In genomic region chr16:16183562-16183961, GRCh38 we compare ENCODE assay signal across 16 cellular contexts. TPM values are rescaled to one million over a fixed set of nuclear protein-coding genes. Genes with fewer than 3 reads are reported as not detected.
DNase-seq lines count a peak whose midpoint lies in the region; ATAC-seq, FAIRE-seq and TF ChIP-seq lines count a peak whose summit lies in the region.
"Had no signal": no experiment of that assay in that cellular context is flagged by ENCODE, and none has a peak within 500 bp of the region (broad histone marks: within the 10 kb centered on the region; RNA-seq: fewer than 3 reads in every experiment).

No MANE protein-coding gene starts in this region.

- H3K18ac ChIP-seq in H9 (ENCODE audit: insufficient read length, low read depth, low read length): no peak overlapping the region

- H3K27ac Mint-ChIP-seq in H9: peak overlapping the region in 2 of 3 experiments; percentile 17 to 21; a peak in 2 of 7 replicates
- H3K27ac Mint-ChIP-seq: stimulated activated naive CD8-positive, alpha-beta T cell treated with anti-CD3 and anti-CD28 coated beads, Interleukin-15, Interleukin-2, amounts not matched to agents 100 ng/mL and 50 ng/mL, for 24 hours had no signal

- H3K27ac ChIP-seq in H9 (ENCODE audit: insufficient read length, low read depth, low read length) (no peak overlapping the region), keratinocyte (ENCODE audit: control insufficient read depth, insufficient read depth, low read length) (no peak overlapping the region)

- no peak overlapping the region for H3K9ac ChIP-seq in H9 (ENCODE audit: extremely low read depth, insufficient read length, low read length)
- no peak overlapping the region for H3K9ac ChIP-seq in keratinocyte (ENCODE audit: control insufficient read depth, extremely low read depth, insufficient read depth, low read length)

- H2BK20ac ChIP-seq in H9 (ENCODE audit: low read depth, low read length, poor library complexity, severe bottlenecking): no peak overlapping the region

- no peak for FAIRE-seq in keratinocyte (lab: Jason Lieb, UNC)

- H3K4me3 ChIP-seq in BJ (ENCODE audit: low read depth, low read length) (no peak overlapping the region), WI38 (ENCODE audit: low read depth, low read length) (no peak overlapping the region), keratinocyte (ENCODE audit: control insufficient read depth in 2 of 3, extremely low read depth in 1 of 3, insufficient read depth in 2 of 3, low read depth in 1 of 3, low read length in 3 of 3) (no peak overlapping the region)

- H3K4me1 ChIP-seq in H9 (ENCODE audit: insufficient read depth, low read length) (no peaks in the 10 kb centered on the region), keratinocyte (ENCODE audit: control insufficient read depth, extremely low read depth, insufficient read depth, low read length) (no peaks in the 10 kb centered on the region)

- H2BK5ac ChIP-seq in H9 (ENCODE audit: insufficient read length, low read length): no peak overlapping the region

- dilution Hi-C loops in keratinocyte (cut with MboI; ENCODE audit: extremely low pct_ligation_motif_present, low sequenced_read_pairs): no loop called here

- no peaks in the 10 kb centered on the region for H3K36me3 ChIP-seq in BJ (ENCODE audit: control insufficient read depth, insufficient read depth, low read length)
- no peaks in the 10 kb centered on the region for H3K36me3 ChIP-seq in keratinocyte (ENCODE audit: control insufficient read depth in 2 of 2, extremely low read depth in 1 of 2, insufficient read depth in 2 of 2, low read length in 2 of 2)

- H3K79me2 ChIP-seq in H9 (ENCODE audit: insufficient read depth, low read length) (no peaks in the 10 kb centered on the region), keratinocyte (ENCODE audit: control insufficient read depth, insufficient read depth, low read length) (no peaks in the 10 kb centered on the region)

- H2BK12ac ChIP-seq in H9 (ENCODE audit: insufficient read length, low read depth, low read length): no peak overlapping the region

- no peak overlapping the region for H3K23ac ChIP-seq in H9 (ENCODE audit: insufficient read length, low read depth, low read length)

- H4K91ac ChIP-seq in H9 (ENCODE audit: insufficient read length, low read depth, low read length): no peak overlapping the region

- no peaks in the 10 kb centered on the region for H3K79me1 ChIP-seq in H9 (ENCODE audit: insufficient read depth, low read depth, low read length, poor library complexity, severe bottlenecking)

- H3K36me3 Mint-ChIP-seq in H9 (ENCODE audit: insufficient read depth in 1 of 3, low read depth in 3 of 3): no peaks in the 10 kb centered on the region

- peaks cover 4 to 5% of the 10 kb centered on the region in 2 experiments for H3K4me1 Mint-ChIP-seq in H9

- no CpG with 5 or more reads among the region's 8 CpGs for WGBS in H9 (ENCODE audit: extremely low coverage, insufficient read length, low lambda C conversion rate)

- H3K9me1 ChIP-seq in keratinocyte (ENCODE audit: control insufficient read depth, extremely low read depth, insufficient read depth, low read length): no peaks in the 10 kb centered on the region

- H3K56ac ChIP-seq in H9 (ENCODE audit: insufficient read length, low read depth, low read length): no peak overlapping the region

- TF ChIP-seq CTCF in BJ (IDR thresholded peaks at IDR 0.05; ENCODE audit: insufficient read depth, low read depth, low read length): 0 out of 2 replicates have a peak, but pooled peaks have one; percentile 18
- peak; percentile 59 for TF ChIP-seq CTCF in H9 (conservative IDR thresholded peaks at IDR 0.05)
- TF ChIP-seq CTCF in WI38 (IDR thresholded peaks at IDR 0.05; ENCODE audit: low read depth, low read length): peak; percentile 13; the same call in 1 of the 2 replicates
- peak in 2 of 3 experiments; percentile 24 to 26 for TF ChIP-seq CTCF in keratinocyte (optimal IDR thresholded peaks at IDR 0.05 in 1 of 3, IDR thresholded peaks at IDR 0.05 in 1 of 3, conservative IDR thresholded peaks at IDR 0.05 in 1 of 3; ENCODE audit: extremely low read depth in 1 of 3, insufficient read depth in 2 of 3, low read length in 3 of 3)

- H3K27me3 Mint-ChIP-seq in H9 (ENCODE audit: low read depth): peaks cover 2% of the 10 kb centered on the region; the same call in 1 of the 2 replicates

- no peak overlapping the region for H3K4ac ChIP-seq in H9 (ENCODE audit: low read depth, low read length)

- no peak overlapping the region for H2AK5ac ChIP-seq in H9 (ENCODE audit: insufficient read length, low read length)

- ATAC-seq in GM19035 (IDR thresholded peaks at IDR 0.05; ENCODE audit: unreplicated experiment) (no peak), GM21447 (IDR thresholded peaks at IDR 0.05; ENCODE audit: unreplicated experiment) (no peak)

- H4K20me1 ChIP-seq in H9 (ENCODE audit: control insufficient read depth, insufficient read depth, insufficient read length) (no peaks in the 10 kb centered on the region), keratinocyte (ENCODE audit: control insufficient read depth, extremely low read depth, insufficient read depth, low read length) (no peaks in the 10 kb centered on the region)

- no peak overlapping the region for H2BK15ac ChIP-seq in H9 (ENCODE audit: low read depth, low read length)

- H3K14ac ChIP-seq in H9 (ENCODE audit: insufficient read depth, low read length): no peak overlapping the region

- H3K23me2 ChIP-seq in H9 (ENCODE audit: insufficient read length, low read depth, low read length, poor library complexity, severe bottlenecking): no peaks in the 10 kb centered on the region

- H2AFZ ChIP-seq in H9 (ENCODE audit: low read length) (no peak overlapping the region), keratinocyte (ENCODE audit: control insufficient read depth, low read length) (no peak overlapping the region)

- CTCF ChIA-PET in BJ (lab: Yijun Ruan, JAX): no interaction called here

- no peak overlapping the region for H3T11ph ChIP-seq in H9 (ENCODE audit: low read length)

- H3K9me3 Mint-ChIP-seq in H9: peaks cover 9 to 10% of the 10 kb centered on the region in 2 experiments; a peak in 4 of 5 replicates
- H3K9me3 Mint-ChIP-seq: stimulated activated naive CD8-positive, alpha-beta T cell treated with anti-CD3 and anti-CD28 coated beads, Interleukin-15, Interleukin-2, amounts not matched to agents 100 ng/mL and 50 ng/mL, for 24 hours had no signal

- no peak overlapping the region for H4K5ac ChIP-seq in H9 (ENCODE audit: insufficient read length, low read depth, low read length)

- POLR2A ChIA-PET in BJ (lab: Charles Lee): interaction anchor here (0.6 kb wide), 1 partner anchor 1633 kb away, joined by 16 read pairs; no protein-coding TSS in a partner anchor

- no peak overlapping the region for H4K8ac ChIP-seq in H9 (replicated peaks; ENCODE audit: insufficient read length, low read depth, low read length)

- H3K27me3 ChIP-seq in BJ (ENCODE audit: control insufficient read depth, insufficient read depth, low read length) (0 out of 2 replicates have a peak, but pooled peaks cover 1% of the 10 kb centered on the region), H9 (ENCODE audit: insufficient read depth, low read length) (no peaks in the 10 kb centered on the region), keratinocyte (ENCODE audit: control insufficient read depth, extremely low read depth, insufficient read depth, low read length) (no peaks in the 10 kb centered on the region)

- no peak overlapping the region for H2BK120ac ChIP-seq in H9 (ENCODE audit: low read depth, low read length, poor library complexity, severe bottlenecking)

- H3K9me3 ChIP-seq in H9 (ENCODE audit: control insufficient read depth, low read depth, low read length): no peaks in the 10 kb centered on the region
- H3K9me3 ChIP-seq in keratinocyte (ENCODE audit: control insufficient read depth, low read depth, low read length): no peaks in the 10 kb centered on the region

- no peak overlapping the region for H3K4me3 Mint-ChIP-seq in H9
- H3K4me3 Mint-ChIP-seq: stimulated activated naive CD8-positive, alpha-beta T cell treated with anti-CD3 and anti-CD28 coated beads, Interleukin-15, Interleukin-2, amounts not matched to agents 100 ng/mL and 50 ng/mL, for 24 hours had no signal

- H3K4me2 ChIP-seq in H9 (ENCODE audit: insufficient read depth, insufficient read length, low read length): no peak overlapping the region
- no peak overlapping the region for H3K4me2 ChIP-seq in keratinocyte (ENCODE audit: control insufficient read depth, extremely low read depth, insufficient read depth, low read depth, low read length)

- DNase-seq in BJ (ENCODE audit: low read depth) (no peak), H9 (peak; percentile 61), keratinocyte (ENCODE audit: low read depth, low spot score) (no peak), SK-N-DZ (ENCODE audit: low spot score) (no peak), NCI-H2227 treated with DMSO at 0.1 percent for 48 hours (lab: John Stamatoyannopoulos, UW) (no peak)
- DNase-seq: COR-L47; foreskin fibroblast; kidney glomerular epithelial cell; NCI-H1436; NCI-H510A; stimulated activated CD4-positive, alpha-beta T cell treated with anti-CD3 and anti-CD28 coated beads, Interleukin-4, amount 100 ng/mL, for 4 hours had no signal

RNA-seq across cellular contexts. Expression of gene ABCC6, which starts 39.7 kb away (rescaled TPM):
- polyA plus RNA-seq in BJ (2011; rRNA removed): 0.87 and 1.2 TPM in 2 replicates
- polyA minus RNA-seq in BJ (2011; rRNA and poly(A)+ RNA removed): 0.82 and 1.6 TPM in 2 replicates
- 1.1 TPM in 2 replicates for total RNA-seq in H9 (2021)
- 0.01 TPM in 1 of 3 replicates, not detected in the others for polyA plus RNA-seq in keratinocyte
- not detected for polyA plus RNA-seq in keratinocyte (2011; ENCODE audit: low read depth)
- polyA plus RNA-seq in keratinocyte (2011; cell fraction: cytosol; rRNA removed): not detected in 2 replicates
- polyA plus RNA-seq in keratinocyte (2011; cell fraction: nucleus; rRNA removed): not detected in 2 replicates
- polyA plus RNA-seq in keratinocyte (2012; ENCODE audit: low replicate concordance): 0.16 and 0.63 TPM in 2 replicates
- polyA minus RNA-seq in keratinocyte: not detected in 3 replicates
- not detected for polyA minus RNA-seq in keratinocyte (2011; cell fraction: cytosol; rRNA and poly(A)+ RNA removed)
- not detected in 2 replicates for polyA minus RNA-seq in keratinocyte (2011; cell fraction: nucleus; rRNA and poly(A)+ RNA removed)
- polyA plus RNA-seq in SK-N-DZ (2014; cell fraction: cytosol; rRNA removed): 0.74 and 2.2 TPM in 2 replicates
- polyA plus RNA-seq in SK-N-DZ (2014; cell fraction: nucleus; rRNA removed): 1.2 and 1.4 TPM in 2 replicates
- total RNA-seq: HT1080 had no signal

RNA-seq across cellular contexts. Expression of gene NOMO3, which starts 48.8 kb away (rescaled TPM):
- polyA plus RNA-seq in BJ (2011; rRNA removed) (57.0 and 77.4 TPM in 2 replicates), keratinocyte (20.7 to 46.0 TPM (median 28.8 TPM) in 3 replicates)
- 51.4 and 122 TPM in 2 replicates for polyA minus RNA-seq in BJ (2011; rRNA and poly(A)+ RNA removed)
- total RNA-seq in H9 (2021): 28.2 and 39.6 TPM in 2 replicates
- 49.2 TPM for polyA plus RNA-seq in keratinocyte (2011; ENCODE audit: low read depth)
- polyA plus RNA-seq in keratinocyte (2011; cell fraction: cytosol; rRNA removed): 13.2 and 44.7 TPM in 2 replicates
- 117 and 185 TPM in 2 replicates for polyA plus RNA-seq in keratinocyte (2011; cell fraction: nucleus; rRNA removed)
- polyA plus RNA-seq in keratinocyte (2012; ENCODE audit: low replicate concordance): 18.7 and 23.2 TPM in 2 replicates
- polyA minus RNA-seq in keratinocyte: 38.1 to 264 TPM (median 76.9 TPM) in 3 replicates
- polyA minus RNA-seq in keratinocyte (2011; cell fraction: cytosol; rRNA and poly(A)+ RNA removed): 20.3 TPM
- polyA minus RNA-seq in keratinocyte (2011; cell fraction: nucleus; rRNA and poly(A)+ RNA removed): 59.4 and 94.7 TPM in 2 replicates
- 21.0 and 33.2 TPM in 2 replicates for polyA plus RNA-seq in SK-N-DZ (2014; cell fraction: cytosol; rRNA removed)
- polyA plus RNA-seq in SK-N-DZ (2014; cell fraction: nucleus; rRNA removed): 46.4 and 68.8 TPM in 2 replicates
